Comparison of ENCODE assay signal across 8 cellular contexts in the genomic region with DNA sequence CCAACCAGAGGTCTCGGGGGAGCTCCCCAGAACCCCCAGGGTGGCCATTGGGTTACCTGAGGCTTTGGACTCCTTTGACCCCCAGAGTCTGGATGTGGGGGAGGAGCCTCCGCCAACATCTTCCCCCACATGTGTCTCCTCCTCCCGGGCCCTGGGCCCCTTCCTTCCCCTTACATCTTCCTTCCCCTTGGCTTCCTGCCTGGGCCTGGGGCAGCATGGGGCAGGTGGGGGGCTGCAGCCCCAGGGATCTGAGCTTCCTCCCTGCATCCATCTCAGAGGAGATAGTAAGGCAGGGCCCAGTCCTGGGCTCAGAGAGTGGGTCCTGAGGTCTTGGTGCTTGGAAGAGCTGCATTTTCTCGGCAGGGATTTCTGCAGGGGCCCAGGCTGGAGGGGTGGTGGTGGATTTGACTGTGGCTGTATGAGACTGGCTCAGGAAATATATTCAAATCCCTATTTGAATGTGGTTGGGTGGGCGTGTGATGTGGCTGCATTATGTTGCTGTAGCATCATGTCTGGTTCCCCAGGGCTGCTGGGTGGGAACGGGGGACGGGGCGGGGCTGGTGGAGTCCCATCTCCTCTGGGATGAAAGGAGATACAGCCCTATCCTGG. TPM values are rescaled to one million over a fixed set of nuclear protein-coding genes. Genes with fewer than 3 reads are reported as not detected.
DNase-seq lines count a peak whose midpoint lies in the region; ATAC-seq lines count a peak whose summit lies in the region.

No MANE protein-coding gene starts in this region.

- ATAC-seq in HG03135 (IDR thresholded peaks at IDR 0.05; ENCODE audit: unreplicated experiment) (peak; percentile 24), left ventricle myocardium superior (peak; percentile 79), HG03469 (IDR thresholded peaks at IDR 0.05; ENCODE audit: unreplicated experiment) (no peak), HG02763 (IDR thresholded peaks at IDR 0.05; ENCODE audit: unreplicated experiment) (no peak)

- DNase-seq in CMK (ENCODE audit: low read depth), result peak; percentile 73
- peak; percentile 29 to 50 for DNase-seq in activated CD4-positive, alpha-beta T cell treated with anti-CD3 and anti-CD28 coated beads, Interleukin-2, amount 50 U/mL, for 24 hours (ENCODE audit: low read depth in 1 of 2, low spot score in 1 of 2)
- DNase-seq in left ventricle myocardium superior, result peak; percentile 63
- DNase-seq in stimulated activated CD8-positive, alpha-beta memory T cell treated with anti-CD3 and anti-CD28 coated beads, Interleukin-4, amount 100 ng/mL, for 24 hours (ENCODE audit: low read depth), result peak; percentile 45
- DNase-seq in COLO829 (ENCODE audit: low spot score), result no peak

- intact Hi-C loops in left ventricle myocardium superior (cut with micrococcal nuclease), result no loop called here

RNA-seq across cellular contexts. Expression of gene VAV1, which starts 0.9 kb away (rescaled TPM):
- 2.6 TPM for total RNA-seq in left ventricle myocardium superior

RNA-seq across cellular contexts. Expression of gene SH2D3A, which starts 6.2 kb away (rescaled TPM):
- total RNA-seq in left ventricle myocardium superior, result 0.15 TPM

RNA-seq across cellular contexts. Expression of gene TRIP10, which starts 33.9 kb away (rescaled TPM):
- total RNA-seq in left ventricle myocardium superior, result 151 TPM

RNA-seq across cellular contexts. Expression of gene GPR108, which starts 36.0 kb away (rescaled TPM):
- 28.1 TPM for total RNA-seq in left ventricle myocardium superior

RNA-seq across cellular contexts. Expression of gene C3, which starts 53.0 kb away (rescaled TPM):
- total RNA-seq in left ventricle myocardium superior, result 398 TPM

Comparison
In these comparisons a context has a peak if more than half of its experiments do, and no peak if none do; other contexts are left out.
1. ATAC-seq: peak in HG03135 (single experiment) and left ventricle myocardium superior (single experiment); none in HG03469 (single experiment) and HG02763 (single experiment).